1 cellular context compared by ENCODE assay signal in the genomic region with DNA sequence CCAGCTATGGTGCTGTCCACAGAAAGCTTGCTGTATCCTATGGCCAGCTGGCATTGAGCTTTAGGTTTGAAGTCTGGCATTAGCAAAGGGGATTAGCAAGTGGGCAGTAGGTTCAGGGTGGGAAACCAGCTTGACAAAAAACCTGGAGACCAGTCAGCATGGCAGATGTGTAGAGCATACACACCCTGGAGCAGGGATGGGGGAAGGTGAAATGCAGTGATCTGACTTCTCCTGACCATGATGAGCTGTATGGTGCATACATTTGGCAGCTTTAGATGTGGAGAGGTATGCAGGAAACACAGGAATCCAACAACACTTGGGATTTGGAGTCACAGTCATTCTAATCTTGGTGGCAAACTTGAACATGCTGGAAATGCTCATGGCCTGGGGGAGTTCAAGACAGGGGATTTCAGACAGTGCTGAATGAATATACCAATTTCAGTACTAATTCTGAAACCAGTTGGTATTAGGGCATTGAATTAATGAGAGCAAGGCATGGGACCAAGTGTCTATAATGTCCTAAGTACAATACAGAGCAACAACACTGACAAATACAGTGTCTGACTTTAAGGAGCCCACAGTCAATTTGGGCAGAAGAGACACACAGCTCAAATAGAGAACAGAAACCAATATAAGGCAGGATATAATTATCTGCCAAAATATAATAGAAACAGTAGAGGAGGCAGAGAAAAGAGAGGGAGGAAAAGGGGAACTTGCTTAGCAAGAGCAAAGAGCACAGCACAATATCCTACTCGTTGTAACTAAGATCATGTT.
TF ChIP-seq lines count a peak whose summit lies in the region.

No MANE protein-coding gene starts in this region.

TF ChIP-seq in WTC11, 78 proteins besides CTCF, POLR2A, EP300 and RAD21 (continued from another document):
- TF ChIP-seq, protein P1, sequence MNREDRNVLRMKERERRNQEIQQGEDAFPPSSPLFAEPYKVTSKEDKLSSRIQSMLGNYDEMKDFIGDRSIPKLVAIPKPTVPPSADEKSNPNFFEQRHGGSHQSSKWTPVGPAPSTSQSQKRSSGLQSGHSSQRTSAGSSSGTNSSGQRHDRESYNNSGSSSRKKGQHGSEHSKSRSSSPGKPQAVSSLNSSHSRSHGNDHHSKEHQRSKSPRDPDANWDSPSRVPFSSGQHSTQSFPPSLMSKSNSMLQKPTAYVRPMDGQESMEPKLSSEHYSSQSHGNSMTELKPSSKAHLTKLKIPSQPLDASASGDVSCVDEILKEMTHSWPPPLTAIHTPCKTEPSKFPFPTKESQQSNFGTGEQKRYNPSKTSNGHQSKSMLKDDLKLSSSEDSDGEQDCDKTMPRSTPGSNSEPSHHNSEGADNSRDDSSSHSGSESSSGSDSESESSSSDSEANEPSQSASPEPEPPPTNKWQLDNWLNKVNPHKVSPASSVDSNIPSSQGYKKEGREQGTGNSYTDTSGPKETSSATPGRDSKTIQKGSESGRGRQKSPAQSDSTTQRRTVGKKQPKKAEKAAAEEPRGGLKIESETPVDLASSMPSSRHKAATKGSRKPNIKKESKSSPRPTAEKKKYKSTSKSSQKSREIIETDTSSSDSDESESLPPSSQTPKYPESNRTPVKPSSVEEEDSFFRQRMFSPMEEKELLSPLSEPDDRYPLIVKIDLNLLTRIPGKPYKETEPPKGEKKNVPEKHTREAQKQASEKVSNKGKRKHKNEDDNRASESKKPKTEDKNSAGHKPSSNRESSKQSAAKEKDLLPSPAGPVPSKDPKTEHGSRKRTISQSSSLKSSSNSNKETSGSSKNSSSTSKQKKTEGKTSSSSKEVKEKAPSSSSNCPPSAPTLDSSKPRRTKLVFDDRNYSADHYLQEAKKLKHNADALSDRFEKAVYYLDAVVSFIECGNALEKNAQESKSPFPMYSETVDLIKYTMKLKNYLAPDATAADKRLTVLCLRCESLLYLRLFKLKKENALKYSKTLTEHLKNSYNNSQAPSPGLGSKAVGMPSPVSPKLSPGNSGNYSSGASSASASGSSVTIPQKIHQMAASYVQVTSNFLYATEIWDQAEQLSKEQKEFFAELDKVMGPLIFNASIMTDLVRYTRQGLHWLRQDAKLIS (CRISPR knock-in tag; IDR thresholded peaks at IDR 0.05; ENCODE audit: borderline replicate concordance), result no peak
- TF ChIP-seq, protein P2, sequence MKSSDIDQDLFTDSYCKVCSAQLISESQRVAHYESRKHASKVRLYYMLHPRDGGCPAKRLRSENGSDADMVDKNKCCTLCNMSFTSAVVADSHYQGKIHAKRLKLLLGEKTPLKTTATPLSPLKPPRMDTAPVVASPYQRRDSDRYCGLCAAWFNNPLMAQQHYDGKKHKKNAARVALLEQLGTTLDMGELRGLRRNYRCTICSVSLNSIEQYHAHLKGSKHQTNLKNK (CRISPR knock-in tag; IDR thresholded peaks at IDR 0.05), result no peak
- TF ChIP-seq RELA (CRISPR knock-in tag; IDR thresholded peaks at IDR 0.05; ENCODE audit: borderline replicate concordance) (no peak), ZNF232 (CRISPR knock-in tag; IDR thresholded peaks at IDR 0.05) (no peak)
- TF ChIP-seq, protein P3, sequence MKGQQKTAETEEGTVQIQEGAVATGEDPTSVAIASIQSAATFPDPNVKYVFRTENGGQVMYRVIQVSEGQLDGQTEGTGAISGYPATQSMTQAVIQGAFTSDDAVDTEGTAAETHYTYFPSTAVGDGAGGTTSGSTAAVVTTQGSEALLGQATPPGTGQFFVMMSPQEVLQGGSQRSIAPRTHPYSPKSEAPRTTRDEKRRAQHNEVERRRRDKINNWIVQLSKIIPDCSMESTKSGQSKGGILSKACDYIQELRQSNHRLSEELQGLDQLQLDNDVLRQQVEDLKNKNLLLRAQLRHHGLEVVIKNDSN (CRISPR knock-in tag; IDR thresholded peaks at IDR 0.05), result no peak
- TF ChIP-seq, protein P4, sequence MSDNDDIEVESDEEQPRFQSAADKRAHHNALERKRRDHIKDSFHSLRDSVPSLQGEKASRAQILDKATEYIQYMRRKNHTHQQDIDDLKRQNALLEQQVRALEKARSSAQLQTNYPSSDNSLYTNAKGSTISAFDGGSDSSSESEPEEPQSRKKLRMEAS (CRISPR knock-in tag; IDR thresholded peaks at IDR 0.05), result no peak
